10 cellular contexts compared by ENCODE assay signal in genomic region chr3:29922990-29923746, GRCh38.
DNase-seq lines count a peak whose midpoint lies in the region; ATAC-seq and TF ChIP-seq lines count a peak whose summit lies in the region.
"Had no signal": no experiment of that assay in that cellular context is flagged by ENCODE, and none has a peak within 500 bp of the region (broad histone marks: within the 10 kb centered on the region; RNA-seq: fewer than 3 reads in every experiment).

No MANE protein-coding gene starts in this region.

- intact Hi-C loops in Right ventricle myocardium inferior (cut with DNase I) (no loop called here), cardiac septum (cut with DNase I) (no loop called here)

- H3K4me3 ChIP-seq in cardiac fibroblast (replicated peaks in 1 of 2; ENCODE audit: low read depth in 2 of 2, low read length in 2 of 2), result no peak overlapping the region
- H3K4me3 ChIP-seq: testis had no signal

- peak; percentile 94 for ATAC-seq in Right ventricle myocardium inferior
- no peak for ATAC-seq in HG03442 (IDR thresholded peaks at IDR 0.05; ENCODE audit: unreplicated experiment)

- DNase-seq in Right ventricle myocardium inferior (ENCODE audit: missing footprints) (no peak), cardiac septum (ENCODE audit: low spot score) (no peak), cardiac fibroblast (ENCODE audit: low read depth in 2 of 2) (peak; percentile 91 to 96), kidney glomerular epithelial cell (lab: John Stamatoyannopoulos, UW) (peak; percentile 71), cerebellar nuclear complex (lab: John Stamatoyannopoulos, UW) (no peak)
- no peak for DNase-seq in activated CD4-positive, CD25-positive, alpha-beta regulatory T cell treated with anti-CD3 and anti-CD28 coated beads, Interleukin-2, amount 50 U/mL, for 72 hours
- no peak for DNase-seq in activated CD8-positive, alpha-beta memory T cell treated with anti-CD3 and anti-CD28 coated beads, Interleukin-2, amount 50 U/mL, for 4 hours
- DNase-seq: NCI-H1105 treated with DMSO at 0.1 percent for 48 hours, testis had no signal

- no peak for TF ChIP-seq CTCF in cardiac fibroblast (IDR thresholded peaks at IDR 0.05; ENCODE audit: low read depth, low read length)

Comparison
In these comparisons a context has a peak if more than half of its experiments do, and no peak if none do; other contexts are left out.
1. DNase-seq: peak in cardiac fibroblast (2 of 2) and kidney glomerular epithelial cell (single experiment); none in Right ventricle myocardium inferior (single experiment), cardiac septum (single experiment), cerebellar nuclear complex (0 of 2), activated CD4-positive, CD25-positive, alpha-beta regulatory T cell treated with anti-CD3 and anti-CD28 coated beads, Interleukin-2, amount 50 U/mL, for 72 hours (single experiment) and activated CD8-positive, alpha-beta memory T cell treated with anti-CD3 and anti-CD28 coated beads, Interleukin-2, amount 50 U/mL, for 4 hours (single experiment).